Comparison of ENCODE assay signal across 8 cellular contexts in genomic region chr5:76175051-76175666, GRCh38.
DNase-seq lines count a peak whose midpoint lies in the region; ATAC-seq, FAIRE-seq and TF ChIP-seq lines count a peak whose summit lies in the region.

No MANE protein-coding gene starts in this region.

- H3K4me3 ChIP-seq in BE2C (ENCODE audit: low read depth, low read length) (no peak overlapping the region), RWPE2 (ENCODE audit: severe bottlenecking) (no peak overlapping the region)

- H3K4me1 ChIP-seq in BE2C (no peaks in the 10 kb centered on the region), RWPE2 (ENCODE audit: insufficient read depth, poor library complexity, severe bottlenecking) (no peaks in the 10 kb centered on the region)

- DNase-seq in BE2C (peak; percentile 62), GM18507 (ENCODE audit: extremely low spot score, insufficient read length, low read depth) (peak; percentile 62), HS-5 (ENCODE audit: low read depth) (peak; percentile 9), RWPE2 (ENCODE audit: low spot score) (no peak), head of caudate nucleus (peak in 37 of 42 donors; percentile 25 to 74 (median 50))
- DNase-seq in activated effector memory CD4-positive, alpha-beta T cell treated with anti-CD3 and anti-CD28 coated beads, Interleukin-2, amount 50 U/mL, for 16 hours: peak; percentile 81
- DNase-seq in stimulated activated CD4-positive, alpha-beta T cell treated with anti-CD3 and anti-CD28 coated beads, Interleukin-12 subunit alpha, Interleukin-12 subunit beta, amount 100 ng/mL, for 48 hours (ENCODE audit: low read depth in 2 of 3, low spot score in 1 of 3): peak; percentile 17 to 45 (median 34)

- intact Hi-C loops in head of caudate nucleus (cut with DNase I): no loop called here

- peaks cover 9% of the 10 kb centered on the region; the same call in 1 of the 2 replicates for H3K27me3 ChIP-seq in BE2C
- H3K27me3 ChIP-seq in RWPE2 (ENCODE audit: insufficient read depth, poor library complexity, severe bottlenecking): peaks cover 4% of the 10 kb centered on the region

- peak; percentile 83 for FAIRE-seq in GM18507 (lab: Jason Lieb, UNC)

- TF ChIP-seq CTCF in BE2C (IDR thresholded peaks at IDR 0.05; ENCODE audit: low read depth, low read length) (peak; percentile 97), RWPE2 (IDR thresholded peaks at IDR 0.05; ENCODE audit: poor library complexity, severe bottlenecking) (peak; percentile 94)

- H3K9me3 ChIP-seq in BE2C (no peaks in the 10 kb centered on the region), RWPE2 (ENCODE audit: severe bottlenecking) (no peaks in the 10 kb centered on the region)

- no peak overlapping the region for H3K27ac ChIP-seq in RWPE2 (ENCODE audit: poor library complexity, severe bottlenecking)

- ATAC-seq in RWPE2 (ENCODE audit: low read depth): peak; percentile 72
- no peak for ATAC-seq in GM18520 (IDR thresholded peaks at IDR 0.05; ENCODE audit: unreplicated experiment)

- H3K36me3 ChIP-seq in BE2C (no peaks in the 10 kb centered on the region), RWPE2 (ENCODE audit: low read depth) (no peaks in the 10 kb centered on the region)
